ENCODE assay signal across 1 cellular context in the genomic region with DNA sequence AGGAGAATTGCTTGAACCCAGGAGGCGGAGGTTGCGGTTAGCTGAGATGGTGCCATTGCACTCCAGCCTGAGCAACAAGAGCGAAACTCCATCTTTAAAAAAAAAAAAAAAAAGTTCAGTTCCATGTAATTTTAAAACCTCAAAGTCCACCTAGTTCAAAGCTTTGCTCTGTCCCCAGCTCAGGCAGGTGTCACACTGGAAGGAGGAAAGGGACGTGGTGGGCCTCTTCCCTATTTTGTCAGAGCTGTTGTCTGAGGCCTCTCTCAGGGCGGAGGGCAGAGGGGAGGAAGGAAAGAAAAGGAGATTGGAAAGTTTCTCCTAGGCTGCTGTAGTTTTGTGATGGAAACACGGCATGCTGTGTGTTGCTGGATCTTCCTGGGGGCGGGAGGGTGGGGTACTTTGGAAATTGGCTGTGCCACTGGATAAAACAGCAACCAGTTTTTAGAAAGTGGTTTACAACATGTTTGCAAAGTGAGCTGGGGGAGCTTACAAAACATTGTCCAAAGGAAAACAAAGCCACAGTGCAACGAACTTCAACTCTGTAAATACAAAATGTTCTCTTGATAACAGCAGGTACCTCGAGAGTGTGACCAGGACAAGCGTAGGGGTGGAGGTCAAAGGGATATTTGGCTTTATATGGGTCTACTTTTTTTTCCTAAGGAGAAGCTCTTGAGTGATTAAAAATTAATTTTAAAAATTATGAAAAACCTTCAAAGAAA.
TF ChIP-seq lines count a peak whose summit lies in the region.

No MANE protein-coding gene starts in this region.

TF ChIP-seq in IMR-90, 13 proteins besides CTCF, POLR2A, EP300 and RAD21 (continued from another document):
- TF ChIP-seq, protein P1, sequence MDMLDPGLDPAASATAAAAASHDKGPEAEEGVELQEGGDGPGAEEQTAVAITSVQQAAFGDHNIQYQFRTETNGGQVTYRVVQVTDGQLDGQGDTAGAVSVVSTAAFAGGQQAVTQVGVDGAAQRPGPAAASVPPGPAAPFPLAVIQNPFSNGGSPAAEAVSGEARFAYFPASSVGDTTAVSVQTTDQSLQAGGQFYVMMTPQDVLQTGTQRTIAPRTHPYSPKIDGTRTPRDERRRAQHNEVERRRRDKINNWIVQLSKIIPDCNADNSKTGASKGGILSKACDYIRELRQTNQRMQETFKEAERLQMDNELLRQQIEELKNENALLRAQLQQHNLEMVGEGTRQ (IDR thresholded peaks at IDR 0.05; ENCODE audit: low read depth, low read length): no peak
- no peak for TF ChIP-seq BHLHE40 (IDR thresholded peaks at IDR 0.05; ENCODE audit: low read depth, low read length)
- TF ChIP-seq, protein P2, sequence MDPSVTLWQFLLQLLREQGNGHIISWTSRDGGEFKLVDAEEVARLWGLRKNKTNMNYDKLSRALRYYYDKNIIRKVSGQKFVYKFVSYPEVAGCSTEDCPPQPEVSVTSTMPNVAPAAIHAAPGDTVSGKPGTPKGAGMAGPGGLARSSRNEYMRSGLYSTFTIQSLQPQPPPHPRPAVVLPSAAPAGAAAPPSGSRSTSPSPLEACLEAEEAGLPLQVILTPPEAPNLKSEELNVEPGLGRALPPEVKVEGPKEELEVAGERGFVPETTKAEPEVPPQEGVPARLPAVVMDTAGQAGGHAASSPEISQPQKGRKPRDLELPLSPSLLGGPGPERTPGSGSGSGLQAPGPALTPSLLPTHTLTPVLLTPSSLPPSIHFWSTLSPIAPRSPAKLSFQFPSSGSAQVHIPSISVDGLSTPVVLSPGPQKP (IDR thresholded peaks at IDR 0.05; ENCODE audit: borderline replicate concordance, low read depth, low read length): no peak
- TF ChIP-seq MAZ (IDR thresholded peaks at IDR 0.05; ENCODE audit: borderline replicate concordance, low read depth, low read length): no peak
- TF ChIP-seq CEBPB (IDR thresholded peaks at IDR 0.05; ENCODE audit: low read depth, low read length): no peak
- TF ChIP-seq MAFK (IDR thresholded peaks at IDR 0.05; ENCODE audit: low read depth, low read length): no peak
- no peak for TF ChIP-seq FOS (IDR thresholded peaks at IDR 0.05; ENCODE audit: low read depth, low read length)
- no peak for TF ChIP-seq SMC3 (IDR thresholded peaks at IDR 0.05; ENCODE audit: low read depth, low read length)
- TF ChIP-seq RFX5 (IDR thresholded peaks at IDR 0.05; ENCODE audit: low read depth, low read length): no peak
- TF ChIP-seq CHD1 (IDR thresholded peaks at IDR 0.05; ENCODE audit: low read depth, low read length): no peak
- no peak for TF ChIP-seq MXI1 (IDR thresholded peaks at IDR 0.05; ENCODE audit: borderline replicate concordance, low read depth, low read length)
- no peak for TF ChIP-seq NFE2L2 (IDR thresholded peaks at IDR 0.05; ENCODE audit: low read depth, low read length)
